38 cellular contexts compared by ENCODE assay signal in genomic region chr4:105282489-105282888, GRCh38.
"Had no signal": no experiment of that assay in that cellular context is flagged by ENCODE, and none has a peak within 500 bp of the region (broad histone marks: within the 10 kb centered on the region; RNA-seq: fewer than 3 reads in every experiment).

No MANE protein-coding gene starts in this region.

- H3K9me3 ChIP-seq: adrenal gland, ascending aorta, body of pancreas, breast epithelium had no signal

- H3K4me3 Mint-ChIP-seq: activated naive CD4-positive, alpha-beta T cell treated with anti-CD3 and anti-CD28 coated beads for 36 hours; activated naive CD4-positive, alpha-beta T cell treated with anti-CD3 and anti-CD28 coated beads, Interleukin-2, amount 10 ng/mL, durations not matched to agents 7 days and 5 days; activated naive CD4-positive, alpha-beta T cell treated with anti-CD3 and anti-CD28 coated beads, Interleukin-2, amount 50 U/mL, for 24 hours; activated naive CD8-positive, alpha-beta T cell; activated naive CD8-positive, alpha-beta T cell treated with anti-CD3 and anti-CD28 coated beads for 36 hours; activated naive CD8-positive, alpha-beta T cell treated with anti-CD3 and anti-CD28 coated beads, Interleukin-2, amount 10 ng/mL, durations not matched to agents 7 days and 5 days; activated naive CD8-positive, alpha-beta T cell treated with anti-CD3 and anti-CD28 coated beads, Interleukin-2, amount 50 U/mL, for 24 hours; activated T-cell treated with anti-CD3 and anti-CD28 coated beads, Interleukin-2, amount 50 U/mL, for 24 hours; activated T-cell treated with anti-CD3 and anti-CD28 coated beads, Interleukin-2, amount 50 U/mL, for 4 hours; activated T-cell treated with anti-CD3 and anti-CD28 coated beads, Interleukin-2, amount 50 U/mL, for 72 hours; activated T-helper 1 cell treated with anti-CD3 and anti-CD28 coated beads, Interleukin-12 subunit alpha, Interleukin-12 subunit beta, Interleukin-2, Interleukin-4 antibody, amounts not matched to agents 30 ng/mL and 10 ng/mL and 1 ng/mL, durations not matched to agents 14 hours and 24 hours and 36 hours; brain; central memory CD8-positive, alpha-beta T cell had no signal

- H3K27ac ChIP-seq: adrenal gland, ascending aorta, body of pancreas, brain microvascular endothelial cell, breast epithelium, cardiac muscle cell had no signal

- H3K4me3 ChIP-seq: adrenal gland, ascending aorta, body of pancreas, breast epithelium, cardiac muscle cell had no signal

- H3K36me3 Mint-ChIP-seq: activated naive CD8-positive, alpha-beta T cell treated with anti-CD3 and anti-CD28 coated beads for 36 hours had no signal

- H3K27me3 ChIP-seq: adrenal gland, ascending aorta, body of pancreas, brain microvascular endothelial cell, breast epithelium, cardiac muscle cell had no signal

- ATAC-seq: activated naive CD4-positive, alpha-beta T cell treated with anti-CD3 and anti-CD28 coated beads, Interleukin-2, amount 50 U/mL, for 72 hours; activated naive CD8-positive, alpha-beta T cell treated with anti-CD3 and anti-CD28 coated beads, Interleukin-2, amount 50 U/mL, for 24 hours; activated T-cell treated with anti-CD3 and anti-CD28 coated beads, Interleukin-2, amount 50 U/mL, for 4 hours; activated T-cell treated with anti-CD3 and anti-CD28 coated beads, Interleukin-2, amount 50 U/mL, for 72 hours; body of pancreas had no signal

- H3K36me3 ChIP-seq: adrenal gland, ascending aorta, brain microvascular endothelial cell, breast epithelium, cardiac muscle cell had no signal

- H3K27me3 Mint-ChIP-seq: activated naive CD4-positive, alpha-beta T cell treated with anti-CD3 and anti-CD28 coated beads, Interleukin-2, amount 10 ng/mL, durations not matched to agents 7 days and 5 days; activated naive CD4-positive, alpha-beta T cell treated with anti-CD3 and anti-CD28 coated beads, Interleukin-2, amount 50 U/mL, for 24 hours; activated naive CD8-positive, alpha-beta T cell; activated naive CD8-positive, alpha-beta T cell treated with anti-CD3 and anti-CD28 coated beads for 36 hours; activated naive CD8-positive, alpha-beta T cell treated with anti-CD3 and anti-CD28 coated beads, Interleukin-2, amount 10 ng/mL, durations not matched to agents 7 days and 5 days; activated naive CD8-positive, alpha-beta T cell treated with anti-CD3 and anti-CD28 coated beads, Interleukin-2, amount 50 U/mL, for 24 hours; activated T-cell treated with anti-CD3 and anti-CD28 coated beads, Interleukin-2, amount 50 U/mL, for 24 hours; brain; central memory CD8-positive, alpha-beta T cell had no signal

- H3K4me1 Mint-ChIP-seq: central memory CD8-positive, alpha-beta T cell had no signal

- H3K4me1 ChIP-seq: adrenal gland, breast epithelium had no signal

- H3K27ac Mint-ChIP-seq: activated naive CD4-positive, alpha-beta T cell treated with anti-CD3 and anti-CD28 coated beads for 36 hours; activated naive CD4-positive, alpha-beta T cell treated with anti-CD3 and anti-CD28 coated beads, Interleukin-2, amount 10 ng/mL, durations not matched to agents 7 days and 5 days; activated naive CD4-positive, alpha-beta T cell treated with anti-CD3 and anti-CD28 coated beads, Interleukin-2, amount 50 U/mL, for 24 hours; activated naive CD4-positive, alpha-beta T cell treated with anti-CD3 and anti-CD28 coated beads, Interleukin-2, amount 50 U/mL, for 72 hours; activated naive CD8-positive, alpha-beta T cell; activated naive CD8-positive, alpha-beta T cell treated with anti-CD3 and anti-CD28 coated beads for 36 hours; activated naive CD8-positive, alpha-beta T cell treated with anti-CD3 and anti-CD28 coated beads, Interleukin-2, amount 10 ng/mL, durations not matched to agents 7 days and 5 days; activated naive CD8-positive, alpha-beta T cell treated with anti-CD3 and anti-CD28 coated beads, Interleukin-2, amount 50 U/mL, for 24 hours; activated T-cell treated with anti-CD3 and anti-CD28 coated beads, Interleukin-2, amount 50 U/mL, for 24 hours; activated T-cell treated with anti-CD3 and anti-CD28 coated beads, Interleukin-2, amount 50 U/mL, for 72 hours; activated T-helper 1 cell treated with anti-CD3 and anti-CD28 coated beads, Interleukin-12 subunit alpha, Interleukin-12 subunit beta, Interleukin-2, Interleukin-4 antibody, amounts not matched to agents 30 ng/mL and 10 ng/mL and 1 ng/mL, durations not matched to agents 14 hours and 24 hours and 36 hours; activated T-helper 2 cell treated with anti-CD3 and anti-CD28 coated beads, Interferon-gamma antibody, Interleukin-2, Interleukin-4, amounts not matched to agents 10 μg/mL and 5 μg/mL and 100 μg/mL, durations not matched to agents 14 hours and 24 hours and 36 hours; brain had no signal

- H3K9me3 Mint-ChIP-seq: activated naive CD4-positive, alpha-beta T cell treated with anti-CD3 and anti-CD28 coated beads, Interleukin-2, amount 50 U/mL, for 24 hours had no signal

- DNase-seq: activated effector memory CD4-positive, alpha-beta T cell treated with anti-CD3 and anti-CD28 coated beads, Interleukin-2, amount 50 U/mL, for 16 hours; activated effector memory CD4-positive, alpha-beta T cell treated with Interleukin-2 at 50 U/mL for 16 hours; activated gamma-delta T cell; activated gamma-delta T cell treated with Interleukin-2 at 50 U/mL for 16 hours; activated naive CD4-positive, alpha-beta T cell; activated naive CD4-positive, alpha-beta T cell treated with anti-CD3 and anti-CD28 coated beads for 36 hours; activated naive CD4-positive, alpha-beta T cell treated with anti-CD3 and anti-CD28 coated beads, Interleukin-2, amount 10 ng/mL, durations not matched to agents 7 days and 5 days; activated naive CD4-positive, alpha-beta T cell treated with anti-CD3 and anti-CD28 coated beads, Interleukin-2, amount 50 U/mL, for 16 hours; activated naive CD4-positive, alpha-beta T cell treated with Interleukin-2 at 50 U/mL for 16 hours; activated naive CD8-positive, alpha-beta T cell treated with anti-CD3 and anti-CD28 coated beads for 36 hours; activated naive CD8-positive, alpha-beta T cell treated with anti-CD3 and anti-CD28 coated beads, Interleukin-2, amount 10 ng/mL, durations not matched to agents 7 days and 5 days; activated naive CD8-positive, alpha-beta T cell treated with anti-CD3 and anti-CD28 coated beads, Interleukin-2, amount 50 U/mL, for 24 hours; activated T-cell treated with anti-CD3 and anti-CD28 coated beads for 4 hours; activated T-cell treated with anti-CD3 and anti-CD28 coated beads, Interleukin-2, amount 50 U/mL, for 1 hour; activated T-cell treated with anti-CD3 and anti-CD28 coated beads, Interleukin-2, amount 50 U/mL, for 24 hours; activated T-cell treated with anti-CD3 and anti-CD28 coated beads, Interleukin-2, amount 50 U/mL, for 4 hours; activated T-cell treated with anti-CD3 and anti-CD28 coated beads, Interleukin-2, amount 50 U/mL, for 48 hours; activated T-cell treated with anti-CD3 and anti-CD28 coated beads, Interleukin-2, amount 50 U/mL, for 72 hours; adrenal gland; amniotic stem cell; amygdala; anterior cingulate cortex; aorta; body of pancreas; brain microvascular endothelial cell; caudate nucleus; central memory CD4-positive, alpha-beta T cell; cerebellar nuclear complex had no signal
